In genomic region chr16:58451945-58452401, GRCh38 we compare ENCODE assay signal across 1 cellular context.
TF ChIP-seq lines count a peak whose summit lies in the region.

No MANE protein-coding gene starts in this region.

TF ChIP-seq in HepG2, 621 proteins besides CTCF, POLR2A, EP300 and RAD21 (continues in another document):
- TF ChIP-seq NR2F6 (IDR thresholded peaks at IDR 0.05) (peak; percentile 37; the same call in 1 of the 2 replicates), NR2F6 (CRISPR knock-in tag; IDR thresholded peaks at IDR 0.05) (no peak), CENPX (CRISPR knock-in tag; IDR thresholded peaks at IDR 0.05) (no peak), KDM6A (CRISPR knock-in tag; IDR thresholded peaks at IDR 0.05; ENCODE audit: low read depth) (no peak), NR2C2 (CRISPR knock-in tag; IDR thresholded peaks at IDR 0.05; ENCODE audit: borderline replicate concordance) (no peak), SOX13 (IDR thresholded peaks at IDR 0.05) (no peak), SOX13 (CRISPR knock-in tag; conservative IDR thresholded peaks at IDR 0.05 in 1 of 2, IDR thresholded peaks at IDR 0.05 in 1 of 2) (peak in 1 of 2 experiments; percentile 33; a peak in 1 of 4 replicates), FOXK1 (CRISPR knock-in tag; IDR thresholded peaks at IDR 0.05; ENCODE audit: borderline replicate concordance, low read depth) (no peak), CBX2 (IDR thresholded peaks at IDR 0.05; ENCODE audit: low read depth, low read length) (no peak), CBX2 (CRISPR knock-in tag; IDR thresholded peaks at IDR 0.05; ENCODE audit: low read depth) (no peak), FOXA3 (CRISPR knock-in tag; IDR thresholded peaks at IDR 0.05) (peak; percentile 48; the same call in 1 of the 2 replicates), ZNF441 (CRISPR knock-in tag; IDR thresholded peaks at IDR 0.05; ENCODE audit: borderline replicate concordance) (no peak), ZNF501 (CRISPR knock-in tag; IDR thresholded peaks at IDR 0.05) (no peak), GATAD1 (CRISPR knock-in tag; IDR thresholded peaks at IDR 0.05) (no peak), PAXIP1 (CRISPR knock-in tag; conservative IDR thresholded peaks at IDR 0.05) (peak; percentile 38; the same call in 1 of the 2 replicates), ZNF780A (CRISPR knock-in tag; IDR thresholded peaks at IDR 0.05) (no peak), BORCS8-MEF2B (CRISPR knock-in tag; IDR thresholded peaks at IDR 0.05) (no peak), ZNF407 (CRISPR knock-in tag; IDR thresholded peaks at IDR 0.05; ENCODE audit: not compliant biosample characterization) (no peak), MATR3 (CRISPR knock-in tag; IDR thresholded peaks at IDR 0.05) (no peak), TARDBP (CRISPR knock-in tag; IDR thresholded peaks at IDR 0.05) (no peak), ZNF232 (CRISPR knock-in tag; IDR thresholded peaks at IDR 0.05; ENCODE audit: borderline replicate concordance) (no peak), IRF2 (CRISPR knock-in tag; IDR thresholded peaks at IDR 0.05) (0 out of 2 replicates have a peak, but pooled peaks have one; percentile 34), ZNF775 (CRISPR knock-in tag; IDR thresholded peaks at IDR 0.05; ENCODE audit: borderline replicate concordance) (no peak), SMAD3 (CRISPR knock-in tag; IDR thresholded peaks at IDR 0.05) (no peak), NFIC (IDR thresholded peaks at IDR 0.05; ENCODE audit: low read length) (no peak), ZNF547 (CRISPR knock-in tag; IDR thresholded peaks at IDR 0.05) (no peak), MED13 (CRISPR knock-in tag; IDR thresholded peaks at IDR 0.05) (no peak), ZNF446 (CRISPR knock-in tag; IDR thresholded peaks at IDR 0.05) (no peak), HOXA3 (CRISPR knock-in tag; IDR thresholded peaks at IDR 0.05) (no peak), MLLT10 (CRISPR knock-in tag; IDR thresholded peaks at IDR 0.05) (no peak), CBX5 (CRISPR knock-in tag; IDR thresholded peaks at IDR 0.05; ENCODE audit: borderline replicate concordance) (no peak), ZNF335 (CRISPR knock-in tag; IDR thresholded peaks at IDR 0.05) (no peak), RXRB (CRISPR knock-in tag; IDR thresholded peaks at IDR 0.05; ENCODE audit: borderline replicate concordance) (peak; percentile 76; the same call in 1 of the 2 replicates), ZNF703 (CRISPR knock-in tag; IDR thresholded peaks at IDR 0.05; ENCODE audit: borderline replicate concordance) (no peak), ATF4 (CRISPR knock-in tag; IDR thresholded peaks at IDR 0.05) (no peak), GATAD2A (CRISPR knock-in tag; IDR thresholded peaks at IDR 0.05) (peak; percentile 59; the same call in 1 of the 2 replicates), ATF5 (CRISPR knock-in tag; IDR thresholded peaks at IDR 0.05; ENCODE audit: low read depth) (no peak), RBM22 (optimal IDR thresholded peaks at IDR 0.05; ENCODE audit: low read length) (no peak), HNF4A (CRISPR knock-in tag; IDR thresholded peaks at IDR 0.05) (peak; percentile 30; the same call in 1 of the 2 replicates), STAG1 (CRISPR knock-in tag; IDR thresholded peaks at IDR 0.05) (peak; percentile 27; the same call in 1 of the 2 replicates), IKZF4 (CRISPR knock-in tag; IDR thresholded peaks at IDR 0.05; ENCODE audit: borderline replicate concordance, low read depth, not compliant biosample characterization) (no peak)
- TF ChIP-seq, protein P1, sequence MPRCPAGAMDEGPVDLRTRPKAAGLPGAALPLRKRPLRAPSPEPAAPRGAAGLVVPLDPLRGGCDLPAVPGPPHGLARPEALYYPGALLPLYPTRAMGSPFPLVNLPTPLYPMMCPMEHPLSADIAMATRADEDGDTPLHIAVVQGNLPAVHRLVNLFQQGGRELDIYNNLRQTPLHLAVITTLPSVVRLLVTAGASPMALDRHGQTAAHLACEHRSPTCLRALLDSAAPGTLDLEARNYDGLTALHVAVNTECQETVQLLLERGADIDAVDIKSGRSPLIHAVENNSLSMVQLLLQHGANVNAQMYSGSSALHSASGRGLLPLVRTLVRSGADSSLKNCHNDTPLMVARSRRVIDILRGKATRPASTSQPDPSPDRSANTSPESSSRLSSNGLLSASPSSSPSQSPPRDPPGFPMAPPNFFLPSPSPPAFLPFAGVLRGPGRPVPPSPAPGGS (CRISPR knock-in tag; IDR thresholded peaks at IDR 0.05): no peak
- TF ChIP-seq, protein P2, sequence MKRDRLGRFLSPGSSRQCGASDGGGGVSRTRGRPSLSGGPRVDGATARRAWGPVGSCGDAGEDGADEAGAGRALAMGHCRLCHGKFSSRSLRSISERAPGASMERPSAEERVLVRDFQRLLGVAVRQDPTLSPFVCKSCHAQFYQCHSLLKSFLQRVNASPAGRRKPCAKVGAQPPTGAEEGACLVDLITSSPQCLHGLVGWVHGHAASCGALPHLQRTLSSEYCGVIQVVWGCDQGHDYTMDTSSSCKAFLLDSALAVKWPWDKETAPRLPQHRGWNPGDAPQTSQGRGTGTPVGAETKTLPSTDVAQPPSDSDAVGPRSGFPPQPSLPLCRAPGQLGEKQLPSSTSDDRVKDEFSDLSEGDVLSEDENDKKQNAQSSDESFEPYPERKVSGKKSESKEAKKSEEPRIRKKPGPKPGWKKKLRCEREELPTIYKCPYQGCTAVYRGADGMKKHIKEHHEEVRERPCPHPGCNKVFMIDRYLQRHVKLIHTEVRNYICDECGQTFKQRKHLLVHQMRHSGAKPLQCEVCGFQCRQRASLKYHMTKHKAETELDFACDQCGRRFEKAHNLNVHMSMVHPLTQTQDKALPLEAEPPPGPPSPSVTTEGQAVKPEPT (CRISPR knock-in tag; IDR thresholded peaks at IDR 0.05; ENCODE audit: low read depth): no peak
- TF ChIP-seq, protein P3, sequence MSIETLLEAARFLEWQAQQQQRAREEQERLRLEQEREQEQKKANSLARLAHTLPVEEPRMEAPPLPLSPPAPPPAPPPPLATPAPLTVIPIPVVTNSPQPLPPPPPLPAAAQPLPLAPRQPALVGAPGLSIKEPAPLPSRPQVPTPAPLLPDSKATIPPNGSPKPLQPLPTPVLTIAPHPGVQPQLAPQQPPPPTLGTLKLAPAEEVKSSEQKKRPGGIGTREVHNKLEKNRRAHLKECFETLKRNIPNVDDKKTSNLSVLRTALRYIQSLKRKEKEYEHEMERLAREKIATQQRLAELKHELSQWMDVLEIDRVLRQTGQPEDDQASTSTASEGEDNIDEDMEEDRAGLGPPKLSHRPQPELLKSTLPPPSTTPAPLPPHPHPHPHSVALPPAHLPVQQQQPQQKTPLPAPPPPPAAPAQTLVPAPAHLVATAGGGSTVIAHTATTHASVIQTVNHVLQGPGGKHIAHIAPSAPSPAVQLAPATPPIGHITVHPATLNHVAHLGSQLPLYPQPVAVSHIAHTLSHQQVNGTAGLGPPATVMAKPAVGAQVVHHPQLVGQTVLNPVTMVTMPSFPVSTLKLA (IDR thresholded peaks at IDR 0.05): no peak
- TF ChIP-seq, protein P4, sequence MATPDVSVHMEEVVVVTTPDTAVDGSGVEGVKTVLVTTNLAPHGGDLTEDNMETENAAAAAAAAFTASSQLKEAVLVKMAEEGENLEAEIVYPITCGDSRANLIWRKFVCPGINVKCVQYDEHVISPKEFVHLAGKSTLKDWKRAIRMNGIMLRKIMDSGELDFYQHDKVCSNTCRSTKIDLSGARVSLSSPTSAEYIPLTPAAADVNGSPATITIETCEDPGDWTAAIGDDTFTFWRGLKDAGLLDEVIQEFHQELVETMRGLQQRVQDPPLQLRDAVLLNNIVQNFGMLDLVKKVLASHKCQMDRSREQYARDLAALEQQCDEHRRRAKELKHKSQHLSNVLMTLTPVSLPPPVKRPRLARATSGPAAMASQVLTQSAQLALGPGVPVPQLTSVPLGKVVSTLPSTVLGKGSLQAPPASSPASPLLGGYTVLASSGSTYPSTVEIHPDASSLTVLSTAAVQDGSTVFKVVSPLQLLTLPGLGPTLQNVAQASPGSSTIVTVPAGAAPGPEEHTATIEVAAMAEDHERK (CRISPR knock-in tag; IDR thresholded peaks at IDR 0.05; ENCODE audit: low read depth): no peak
